Comparison of ENCODE assay signal across 2 cellular contexts in genomic region chr3:58176827-58177489, GRCh38.
TF ChIP-seq lines count a peak whose summit lies in the region.

No MANE protein-coding gene starts in this region.

TF ChIP-seq in A549, 52 proteins besides CTCF, POLR2A, EP300 and RAD21 (continued from another document):
- TF ChIP-seq BHLHE40 (IDR thresholded peaks at IDR 0.05; ENCODE audit: low read depth, low read length), result no peak
- TF ChIP-seq CHD2 (IDR thresholded peaks at IDR 0.05; ENCODE audit: low read length, partially characterized antibody), result no peak
- no peak for TF ChIP-seq NFE2L2 (conservative IDR thresholded peaks at IDR 0.05; ENCODE audit: low read length)
- no peak for TF ChIP-seq JUNB (IDR thresholded peaks at IDR 0.05)
- TF ChIP-seq PBX3 (IDR thresholded peaks at IDR 0.05), result no peak
- TF ChIP-seq REST (IDR thresholded peaks at IDR 0.05), result no peak
- TF ChIP-seq EHF (CRISPR knock-in tag; IDR thresholded peaks at IDR 0.05), result no peak
- TF ChIP-seq CHD4 (IDR thresholded peaks at IDR 0.05; ENCODE audit: borderline replicate concordance), result no peak
- no peak for TF ChIP-seq TFCP2L1 (CRISPR knock-in tag; IDR thresholded peaks at IDR 0.05)

TF ChIP-seq in GM23338, 12 proteins besides CTCF, POLR2A, EP300 and RAD21:
- TF ChIP-seq REST (IDR thresholded peaks at IDR 0.05; ENCODE audit: unreplicated experiment), result no peak
- no peak for TF ChIP-seq JUNB (IDR thresholded peaks at IDR 0.05; ENCODE audit: unreplicated experiment)
- TF ChIP-seq ETS1 (IDR thresholded peaks at IDR 0.05), result no peak
- no peak for TF ChIP-seq EZH2phosphoT487 (IDR thresholded peaks at IDR 0.05; ENCODE audit: unreplicated experiment)
- no peak for TF ChIP-seq NANOG (IDR thresholded peaks at IDR 0.05; ENCODE audit: borderline replicate concordance)
- TF ChIP-seq ZNF114 (CRISPR knock-in tag; IDR thresholded peaks at IDR 0.05), result no peak
- no peak for TF ChIP-seq ZNF462 (CRISPR knock-in tag; IDR thresholded peaks at IDR 0.05)
- no peak for TF ChIP-seq STAT1 (IDR thresholded peaks at IDR 0.05; ENCODE audit: unreplicated experiment)
- no peak for TF ChIP-seq CREB1 (CRISPR knock-in tag; IDR thresholded peaks at IDR 0.05; ENCODE audit: low read depth)
- no peak for TF ChIP-seq ZNF331 (CRISPR knock-in tag; IDR thresholded peaks at IDR 0.05; ENCODE audit: low read depth)
- TF ChIP-seq EZH2 (IDR thresholded peaks at IDR 0.05; ENCODE audit: low read depth, unreplicated experiment), result no peak
- no peak for TF ChIP-seq POLR2AphosphoS5 (IDR thresholded peaks at IDR 0.05; ENCODE audit: low read depth)
